Comparison of ENCODE assay signal across 1 cellular context in the genomic region with DNA sequence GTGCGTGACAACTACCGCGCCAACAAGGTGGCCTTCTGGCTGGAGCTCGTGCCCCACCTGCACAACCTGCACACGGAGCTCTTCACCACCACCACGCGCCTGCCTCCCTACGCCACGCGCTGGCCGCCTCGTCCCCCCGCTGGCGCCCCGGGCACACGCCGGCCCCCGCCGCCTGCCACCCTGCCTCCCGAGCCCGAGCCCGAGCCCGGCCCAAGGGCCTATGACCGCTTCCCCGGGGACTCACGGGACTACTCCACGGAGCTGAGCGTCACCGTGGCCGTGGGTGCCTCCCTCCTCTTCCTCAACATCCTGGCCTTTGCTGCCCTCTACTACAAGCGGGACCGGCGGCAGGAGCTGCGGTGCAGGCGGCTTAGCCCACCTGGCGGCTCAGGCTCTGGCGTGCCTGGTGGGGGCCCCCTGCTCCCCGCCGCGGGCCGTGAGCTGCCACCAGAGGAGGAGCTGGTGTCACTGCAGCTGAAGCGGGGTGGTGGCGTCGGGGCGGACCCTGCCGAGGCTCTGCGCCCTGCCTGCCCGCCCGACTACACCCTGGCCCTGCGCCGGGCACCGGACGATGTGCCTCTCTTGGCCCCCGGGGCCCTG.
TF ChIP-seq lines count a peak whose summit lies in the region.

No MANE protein-coding gene starts in this region.

TF ChIP-seq in IMR-90, 13 proteins besides CTCF, POLR2A, EP300 and RAD21:
- TF ChIP-seq NFE2L2 (IDR thresholded peaks at IDR 0.05; ENCODE audit: low read depth, low read length) (no peak), RFX5 (IDR thresholded peaks at IDR 0.05; ENCODE audit: low read depth, low read length) (no peak)
